ENCODE assay signal across 32 cellular contexts in the genomic region with DNA sequence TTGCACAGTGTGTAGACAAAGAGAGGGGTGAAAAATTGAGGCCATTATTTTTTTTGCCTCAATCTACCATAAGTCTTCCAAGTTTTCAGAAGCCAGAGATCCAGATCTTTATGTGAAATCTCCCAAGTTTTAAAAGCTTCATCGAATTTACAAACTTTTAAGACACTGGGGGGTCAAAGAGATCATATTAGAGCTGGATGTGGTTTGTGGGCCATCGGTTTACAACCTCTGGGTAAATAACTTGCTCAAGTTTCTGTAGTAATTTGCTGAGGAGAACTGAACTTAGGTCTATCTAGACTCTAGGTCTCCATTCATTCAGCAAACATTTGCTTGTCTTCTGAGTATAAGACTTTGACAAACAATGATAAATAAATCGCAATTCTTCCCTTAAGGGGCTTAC. TPM values are rescaled to one million over a fixed set of nuclear protein-coding genes. Genes with fewer than 3 reads are reported as not detected.
DNase-seq lines count a peak whose midpoint lies in the region; ATAC-seq and TF ChIP-seq lines count a peak whose summit lies in the region.
"Had no signal": no experiment of that assay in that cellular context is flagged by ENCODE, and none has a peak within 500 bp of the region (broad histone marks: within the 10 kb centered on the region; RNA-seq: fewer than 3 reads in every experiment).

No MANE protein-coding gene starts in this region.

- DNase-seq in CD4-positive, CD25-positive, alpha-beta regulatory T cell = no peak
- DNase-seq in CD4-positive, alpha-beta memory T cell = no peak
- DNase-seq in activated CD8-positive, alpha-beta T cell treated with anti-CD3 and anti-CD28 coated beads for 36 hours = no peak
- peak; percentile 53 for DNase-seq in fibroblast of villous mesenchyme (ENCODE audit: low read depth)
- no peak for DNase-seq in globus pallidus (ENCODE audit: low spot score)
- no peak for DNase-seq in WERI-Rb-1
- DNase-seq: activated CD4-positive, alpha-beta T cell treated with anti-CD3 and anti-CD28 coated beads, Interleukin-2, amount 10 ng/mL, durations not matched to agents 7 days and 5 days; activated gamma-delta T cell; amniotic stem cell; DND-41; foreskin melanocyte; GM23248; heart right ventricle; kidney; left ventricle myocardium superior; mesendoderm; NCI-H1436 treated with DMSO at 0.1 percent for 48 hours; NCI-H2107; NCI-H446; NCI-H748 treated with DMSO at 0.1 percent for 48 hours; Peyer's patch; SHP77; tibial artery had no signal

- no peak overlapping the region for H3K4me3 ChIP-seq in CD4-positive, CD25-positive, alpha-beta regulatory T cell (ENCODE audit: low read depth, low read length)
- no peak overlapping the region for H3K4me3 ChIP-seq in CD4-positive, alpha-beta memory T cell (ENCODE audit: low read length in 2 of 2)
- H3K4me3 ChIP-seq in fibroblast of villous mesenchyme (ENCODE audit: low read depth, low read length) (no peak overlapping the region), WERI-Rb-1 (ENCODE audit: low read depth, low read length) (no peak overlapping the region)
- H3K4me3 ChIP-seq: BLaER1, esophagus muscularis mucosa, GM23248, heart right ventricle, Peyer's patch, right atrium auricular region, smooth muscle cell, tibial artery had no signal

- peak overlapping the region; percentile 93 to 95 (median 93) for H3K27ac Mint-ChIP-seq in CD4-positive, CD25-positive, alpha-beta regulatory T cell
- peak overlapping the region in 6 of 7 donors; percentile 25 to 98 (median 76) for H3K27ac Mint-ChIP-seq in CD4-positive, alpha-beta memory T cell
- peak overlapping the region; percentile 98 for H3K27ac Mint-ChIP-seq in activated CD8-positive, alpha-beta T cell treated with anti-CD3 and anti-CD28 coated beads for 36 hours
- H3K27ac Mint-ChIP-seq: activated CD4-positive, alpha-beta T cell treated with anti-CD3 and anti-CD28 coated beads, Interleukin-2, amount 10 ng/mL, durations not matched to agents 7 days and 5 days; brain had no signal

- H3K36me3 Mint-ChIP-seq in CD4-positive, CD25-positive, alpha-beta regulatory T cell = peaks cover 9% of the 10 kb centered on the region
- H3K36me3 Mint-ChIP-seq in CD4-positive, alpha-beta memory T cell = peaks cover 6 to 7% of the 10 kb centered on the region in 2 donors
- peaks cover 21% of the 10 kb centered on the region for H3K36me3 Mint-ChIP-seq in activated CD8-positive, alpha-beta T cell treated with anti-CD3 and anti-CD28 coated beads for 36 hours (ENCODE audit: low read depth)
- H3K36me3 Mint-ChIP-seq: brain had no signal

- H3K4me1 ChIP-seq in CD4-positive, CD25-positive, alpha-beta regulatory T cell (ENCODE audit: control insufficient read depth, insufficient read depth, low read length, poor library complexity, severe bottlenecking) = peaks cover 35% of the 10 kb centered on the region
- peaks cover 39% of the 10 kb centered on the region for H3K4me1 ChIP-seq in CD4-positive, alpha-beta memory T cell (ENCODE audit: insufficient read depth, low read length)
- H3K4me1 ChIP-seq: esophagus muscularis mucosa, heart right ventricle, Peyer's patch, right atrium auricular region, tibial artery had no signal

- CTCF ChIA-PET in CD4-positive, alpha-beta memory T cell (lab: Charles Lee; ENCODE audit: partially characterized antibody) = interaction anchor here (1.4 to 16.5 kb wide), 3 partner anchors 27 to 44 kb away, joined by 5 to 271 read pairs (median 35); no protein-coding TSS in a partner anchor
- CTCF ChIA-PET in activated CD8-positive, alpha-beta T cell treated with anti-CD3 and anti-CD28 coated beads for 36 hours (lab: Charles Lee) = interaction anchor here (1.5 to 1.8 kb wide), 3 partner anchors 22 to 33 kb away, joined by 3 to 4 read pairs (median 4); no protein-coding TSS in a partner anchor

- intact Hi-C loops in CD4-positive, alpha-beta memory T cell (cut with micrococcal nuclease) = loop anchor here (5.0 kb wide), 1 partner anchor 34 kb away; no protein-coding TSS in a partner anchor
- intact Hi-C loops in activated CD8-positive, alpha-beta T cell treated with anti-CD3 and anti-CD28 coated beads for 36 hours (cut with micrococcal nuclease) = loop anchor here (2.0 kb wide), 1 partner anchor 24 kb away; no protein-coding TSS in a partner anchor

- peaks cover 0 to 4% (median 0%) of the 10 kb centered on the region in 7 donors for H3K9me3 Mint-ChIP-seq in CD4-positive, CD25-positive, alpha-beta regulatory T cell
- peaks cover 0 to 5% (median 2%) of the 10 kb centered on the region in 8 donors for H3K9me3 Mint-ChIP-seq in CD4-positive, alpha-beta memory T cell
- peaks cover 15% of the 10 kb centered on the region for H3K9me3 Mint-ChIP-seq in activated CD8-positive, alpha-beta T cell treated with anti-CD3 and anti-CD28 coated beads for 36 hours

- TF ChIP-seq CTCF in activated CD8-positive, alpha-beta T cell treated with anti-CD3 and anti-CD28 coated beads for 36 hours (IDR thresholded peaks at IDR 0.05) = no peak
- no peak for TF ChIP-seq CTCF in fibroblast of villous mesenchyme (IDR thresholded peaks at IDR 0.05; ENCODE audit: insufficient read depth, low read depth, low read length)
- no peak for TF ChIP-seq CTCF in WERI-Rb-1 (IDR thresholded peaks at IDR 0.05; ENCODE audit: low read depth, low read length)

- peak overlapping the region in 1 of 4 donors; percentile 38 for H3K4me3 Mint-ChIP-seq in CD4-positive, CD25-positive, alpha-beta regulatory T cell
- H3K4me3 Mint-ChIP-seq in CD4-positive, alpha-beta memory T cell = peak overlapping the region in 1 of 8 donors; percentile 46
- no peak overlapping the region for H3K4me3 Mint-ChIP-seq in activated CD8-positive, alpha-beta T cell treated with anti-CD3 and anti-CD28 coated beads for 36 hours
- H3K4me3 Mint-ChIP-seq: activated CD4-positive, alpha-beta T cell treated with anti-CD3 and anti-CD28 coated beads, Interleukin-2, amount 10 ng/mL, durations not matched to agents 7 days and 5 days; brain; T-helper 2 cell treated with Interferon-gamma antibody and Interleukin-4, amounts not matched to agents 5 μg/mL and 100 μg/mL, for 36 hours had no signal

- ATAC-seq in CD4-positive, CD25-positive, alpha-beta regulatory T cell (ENCODE audit: low read depth in 2 of 2) = no peak
- no peak for ATAC-seq in activated CD8-positive, alpha-beta T cell treated with anti-CD3 and anti-CD28 coated beads for 36 hours
- no peak for ATAC-seq in GM19324 (IDR thresholded peaks at IDR 0.05; ENCODE audit: low FRiP score, unreplicated experiment)
- ATAC-seq: heart right ventricle, left ventricle myocardium superior had no signal

- no peaks in the 10 kb centered on the region for H3K36me3 ChIP-seq in CD4-positive, CD25-positive, alpha-beta regulatory T cell (ENCODE audit: control insufficient read depth, insufficient read depth, low read length)
- H3K36me3 ChIP-seq in CD4-positive, alpha-beta memory T cell (ENCODE audit: insufficient read depth, low read length) = no peaks in the 10 kb centered on the region
- no peaks in the 10 kb centered on the region for H3K36me3 ChIP-seq in WERI-Rb-1
- H3K36me3 ChIP-seq: BLaER1, esophagus muscularis mucosa, heart right ventricle, Peyer's patch, right atrium auricular region, tibial artery had no signal

- no peak overlapping the region for H3K27ac ChIP-seq in CD4-positive, CD25-positive, alpha-beta regulatory T cell (ENCODE audit: insufficient read depth, low read length, poor library complexity, severe bottlenecking)
- H3K27ac ChIP-seq in CD4-positive, alpha-beta memory T cell (ENCODE audit: low read depth, low read length) = no peak overlapping the region
- H3K27ac ChIP-seq in WERI-Rb-1 = no peak overlapping the region
- H3K27ac ChIP-seq: BLaER1, esophagus muscularis mucosa, GM23248, heart right ventricle, Peyer's patch, right atrium auricular region, tibial artery had no signal

- peaks cover 26 to 70% (median 38%) of the 10 kb centered on the region in 4 donors for H3K4me1 Mint-ChIP-seq in CD4-positive, CD25-positive, alpha-beta regulatory T cell
- H3K4me1 Mint-ChIP-seq in CD4-positive, alpha-beta memory T cell = peaks cover 34 to 61% (median 52%) of the 10 kb centered on the region in 4 donors
- H3K4me1 Mint-ChIP-seq in activated CD8-positive, alpha-beta T cell treated with anti-CD3 and anti-CD28 coated beads for 36 hours (ENCODE audit: low read depth) = peaks cover 62% of the 10 kb centered on the region

- H3K9me3 ChIP-seq in CD4-positive, CD25-positive, alpha-beta regulatory T cell (ENCODE audit: control insufficient read depth in 2 of 2, low read length in 2 of 2) = no peaks in the 10 kb centered on the region
- H3K9me3 ChIP-seq in CD4-positive, alpha-beta memory T cell (ENCODE audit: control insufficient read depth in 1 of 2, low read length in 2 of 2) = no peaks in the 10 kb centered on the region
- H3K9me3 ChIP-seq in WERI-Rb-1 (ENCODE audit: severe bottlenecking) = no peaks in the 10 kb centered on the region
- H3K9me3 ChIP-seq: esophagus muscularis mucosa, heart right ventricle, Peyer's patch, right atrium auricular region, tibial artery had no signal

- no peaks in the 10 kb centered on the region for H3K27me3 Mint-ChIP-seq in CD4-positive, CD25-positive, alpha-beta regulatory T cell
- H3K27me3 Mint-ChIP-seq in CD4-positive, alpha-beta memory T cell = peaks cover 0 to 2% of the 10 kb centered on the region in 2 donors
- H3K27me3 Mint-ChIP-seq in activated CD8-positive, alpha-beta T cell treated with anti-CD3 and anti-CD28 coated beads for 36 hours = no peaks in the 10 kb centered on the region
- H3K27me3 Mint-ChIP-seq: activated CD4-positive, alpha-beta T cell treated with anti-CD3 and anti-CD28 coated beads, Interleukin-2, amount 10 ng/mL, durations not matched to agents 7 days and 5 days had no signal

- POLR2A ChIA-PET in CD4-positive, alpha-beta memory T cell (lab: Charles Lee; ENCODE audit: partially characterized antibody) = interaction anchor here (2.1 to 4.9 kb wide), 2 partner anchors 28 to 76 kb away, joined by 5 to 87 read pairs; no protein-coding TSS in a partner anchor
- POLR2A ChIA-PET in activated CD8-positive, alpha-beta T cell treated with anti-CD3 and anti-CD28 coated beads for 36 hours (lab: Charles Lee) = interaction anchor here (0.6 to 0.9 kb wide), 3 partner anchors 24 to 39 kb away, joined by 3 read pairs; no protein-coding TSS in a partner anchor

- H3K27me3 ChIP-seq in CD4-positive, CD25-positive, alpha-beta regulatory T cell (ENCODE audit: control insufficient read depth, insufficient read depth, low read length) = no peaks in the 10 kb centered on the region
- H3K27me3 ChIP-seq in CD4-positive, alpha-beta memory T cell (ENCODE audit: insufficient read depth, low read length) = no peaks in the 10 kb centered on the region
- no peaks in the 10 kb centered on the region for H3K27me3 ChIP-seq in WERI-Rb-1 (ENCODE audit: insufficient read depth, low read depth, severe bottlenecking)
- H3K27me3 ChIP-seq: BLaER1, esophagus muscularis mucosa, Peyer's patch, right atrium auricular region had no signal

RNA-seq across cellular contexts. Expression of gene CHRNA9, which starts 54.0 kb away (rescaled TPM):
- not detected for total RNA-seq in CD4-positive, CD25-positive, alpha-beta regulatory T cell
- under 1 TPM; 0.13 to 0.69 (median 0.37) TPM for polyA plus RNA-seq in CD4-positive, CD25-positive, alpha-beta regulatory T cell
- not detected for total RNA-seq in CD4-positive, alpha-beta memory T cell
- polyA plus RNA-seq in CD4-positive, alpha-beta memory T cell = not detected
- under 1 TPM; 0.11 to 0.38 TPM for total RNA-seq in activated CD8-positive, alpha-beta T cell treated with anti-CD3 and anti-CD28 coated beads for 36 hours
- under 0.01 TPM in 1 of 2 replicates, not detected in the other for total RNA-seq in fibroblast of villous mesenchyme
- total RNA-seq: activated CD4-positive, alpha-beta T cell treated with anti-CD3 and anti-CD28 coated beads, Interleukin-2, amount 10 ng/mL, durations not matched to agents 7 days and 5 days; cerebellum; dermis microvascular lymphatic vessel endothelial cell; heart right ventricle; kidney; left ventricle myocardium superior; Peyer's patch; right atrium auricular region had no signal
- polyA plus RNA-seq: heart right ventricle had no signal
